In the genomic region with DNA sequence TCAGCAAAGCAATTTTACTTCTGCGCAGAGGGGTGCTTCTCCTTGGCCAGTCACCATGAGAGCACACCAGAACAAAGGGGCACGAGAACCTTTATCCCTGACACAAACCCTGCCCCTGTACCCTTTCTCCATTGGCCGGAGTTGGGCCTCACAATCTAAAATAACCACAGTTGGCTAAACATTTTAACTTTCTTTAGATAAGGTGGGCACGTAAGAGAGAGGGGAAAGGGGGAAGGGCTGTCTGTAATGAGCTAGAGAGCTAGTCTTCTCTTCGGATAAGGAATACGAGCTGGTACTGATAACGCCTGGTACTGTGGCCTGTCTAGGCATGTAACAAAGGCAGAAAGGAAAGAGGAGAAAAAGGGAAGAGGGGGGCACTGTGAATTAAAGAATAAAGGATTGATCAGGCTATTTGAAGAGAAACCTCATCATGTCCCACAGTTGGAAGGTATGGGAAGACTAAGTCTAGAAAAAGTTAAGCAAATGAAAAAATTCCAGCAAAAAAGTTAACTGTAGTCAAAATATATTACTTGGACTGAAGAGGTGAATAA, we compare ENCODE assay signal across 13 cellular contexts. TPM values are rescaled to one million over a fixed set of nuclear protein-coding genes. Genes with fewer than 3 reads are reported as not detected.
A peak's percentile ranks its signal among the peaks of the same experiment; 100 is the strongest.
DNase-seq lines count a peak whose midpoint lies in the region; ATAC-seq and TF ChIP-seq lines count a peak whose summit lies in the region.
"Had no signal": no experiment of that assay in that cellular context is flagged by ENCODE, and none has a peak within 500 bp of the region (broad histone marks: within the 10 kb centered on the region; RNA-seq: fewer than 3 reads in every experiment).

No MANE protein-coding gene starts in this region.

- CTCF ChIA-PET in T-cell (lab: Charles Lee) = interaction anchor here in 1 of 2 donors (1.6 kb wide), 1 partner anchor 30 kb away, joined by 9 read pairs; a partner anchor contains a TSS

- POLR2A ChIA-PET in T-cell (lab: Charles Lee) = interaction anchor here in 1 of 2 donors (0.5 to 0.6 kb wide), 2 partner anchors 21 to 83 kb away, joined by 4 to 9 read pairs; no protein-coding TSS in a partner anchor

- no peak for ATAC-seq in stimulated activated naive CD8-positive, alpha-beta T cell treated with anti-CD3 and anti-CD28 coated beads, Interleukin-15, Interleukin-2, amounts not matched to agents 100 U/mL and 50 U/mL, for 24 hours
- ATAC-seq in T-cell (replicated peaks in 1 of 4) (no peak), HG03196 (IDR thresholded peaks at IDR 0.05; ENCODE audit: unreplicated experiment) (no peak), GM19395 (IDR thresholded peaks at IDR 0.05; ENCODE audit: unreplicated experiment) (no peak)
- ATAC-seq: body of pancreas, GM12878 had no signal

- peaks cover 68% of the 10 kb centered on the region for H3K36me3 Mint-ChIP-seq in stimulated activated naive CD8-positive, alpha-beta T cell treated with anti-CD3 and anti-CD28 coated beads, Interleukin-15, Interleukin-2, amounts not matched to agents 100 ng/mL and 50 ng/mL, for 24 hours (ENCODE audit: low read depth)
- H3K36me3 Mint-ChIP-seq in T-cell = peaks cover 30% of the 10 kb centered on the region

- H3K4me3 ChIP-seq in fibroblast of villous mesenchyme (ENCODE audit: low read depth, low read length) = no peak overlapping the region
- H3K4me3 ChIP-seq: body of pancreas had no signal

- peak overlapping the region; percentile 47 for H3K4me3 Mint-ChIP-seq in stimulated activated naive CD8-positive, alpha-beta T cell treated with anti-CD3 and anti-CD28 coated beads, Interleukin-15, Interleukin-2, amounts not matched to agents 100 ng/mL and 50 ng/mL, for 24 hours
- H3K4me3 Mint-ChIP-seq in T-cell = peak overlapping the region in 2 of 3 donors; percentile 8 to 17

- H3K27ac Mint-ChIP-seq in stimulated activated naive CD8-positive, alpha-beta T cell treated with anti-CD3 and anti-CD28 coated beads, Interleukin-15, Interleukin-2, amounts not matched to agents 100 ng/mL and 50 ng/mL, for 24 hours = peak overlapping the region; percentile 87
- peak overlapping the region; percentile 71 to 100 for H3K27ac Mint-ChIP-seq in T-cell

- no peaks in the 10 kb centered on the region for H3K27me3 Mint-ChIP-seq in stimulated activated naive CD8-positive, alpha-beta T cell treated with anti-CD3 and anti-CD28 coated beads, Interleukin-15, Interleukin-2, amounts not matched to agents 100 ng/mL and 50 ng/mL, for 24 hours
- no peaks in the 10 kb centered on the region for H3K27me3 Mint-ChIP-seq in T-cell

- peaks cover 68% of the 10 kb centered on the region for H3K4me1 Mint-ChIP-seq in stimulated activated naive CD8-positive, alpha-beta T cell treated with anti-CD3 and anti-CD28 coated beads, Interleukin-15, Interleukin-2, amounts not matched to agents 100 ng/mL and 50 ng/mL, for 24 hours (ENCODE audit: low read depth)
- H3K4me1 Mint-ChIP-seq in T-cell = peaks cover 47 to 63% (median 59%) of the 10 kb centered on the region in 3 donors

- no peak for TF ChIP-seq CTCF in fibroblast of villous mesenchyme (IDR thresholded peaks at IDR 0.05; ENCODE audit: insufficient read depth, low read depth, low read length)

- no peak for DNase-seq in stimulated activated naive CD8-positive, alpha-beta T cell treated with anti-CD3 and anti-CD28 coated beads, Interleukin-15, Interleukin-2, amounts not matched to agents 100 U/mL and 50 U/mL, for 24 hours
- DNase-seq in T-cell = no peak
- DNase-seq in fibroblast of villous mesenchyme (ENCODE audit: low read depth) = peak; percentile 76
- DNase-seq in SIG-M5 treated with dmso at 0.1 percent for 504 hours (lab: John Stamatoyannopoulos, UW; ENCODE audit: unreplicated experiment) = no peak
- no peak for DNase-seq in ureter (ENCODE audit: low spot score)
- DNase-seq: activated CD4-positive, alpha-beta T cell treated with anti-CD3 and anti-CD28 coated beads, Interleukin-2, amount 50 U/mL, for 4 hours; body of pancreas; Calu3; NCI-H187 had no signal

- no peaks in the 10 kb centered on the region for H3K9me3 Mint-ChIP-seq in stimulated activated naive CD8-positive, alpha-beta T cell treated with anti-CD3 and anti-CD28 coated beads, Interleukin-15, Interleukin-2, amounts not matched to agents 100 ng/mL and 50 ng/mL, for 24 hours
- no peaks in the 10 kb centered on the region for H3K9me3 Mint-ChIP-seq in T-cell

RNA-seq across cellular contexts. Expression of a gene that starts 1.8 kb away (rescaled TPM):
- total RNA-seq in T-cell (100 to 1,000 TPM in 3 of 5 donors, 10 to 100 TPM in 2; 70.5 to 124 (median 113) TPM), fibroblast of villous mesenchyme (377 and 457 TPM in 2 replicates), ureter (269 TPM)

RNA-seq across cellular contexts. Expression of a gene that starts 29.8 kb away (rescaled TPM):
- total RNA-seq in T-cell (10 to 100 TPM; 51.4 to 83.2 (median 73.9) TPM), fibroblast of villous mesenchyme (24.2 and 25.4 TPM in 2 replicates), ureter (60.2 TPM)

RNA-seq across cellular contexts. Expression of a gene that starts 30.4 kb away (rescaled TPM):
- 1 to 10 TPM; 1.9 to 5.0 (median 4.3) TPM for total RNA-seq in T-cell
- 2.2 and 2.6 TPM in 2 replicates for total RNA-seq in fibroblast of villous mesenchyme
- total RNA-seq in ureter = 10.6 TPM
